9 cellular contexts compared by ENCODE assay signal in genomic region chr17:30600830-30601494, GRCh38.
DNase-seq lines count a peak whose midpoint lies in the region; ATAC-seq and TF ChIP-seq lines count a peak whose summit lies in the region.
"Had no signal": no experiment of that assay in that cellular context is flagged by ENCODE, and none has a peak within 500 bp of the region (broad histone marks: within the 10 kb centered on the region; RNA-seq: fewer than 3 reads in every experiment).

No MANE protein-coding gene starts in this region.

- no peak for TF ChIP-seq POLR2A in uterus (IDR thresholded peaks at IDR 0.05)

- peak overlapping the region; percentile 93 to 98 (median 96) for H3K4me3 Mint-ChIP-seq in naive thymus-derived CD8-positive, alpha-beta T cell

- peak overlapping the region; percentile 74 for H2AFZ ChIP-seq in fibroblast of lung (ENCODE audit: low read length)

- peaks cover 28% of the 10 kb centered on the region for H3K79me2 ChIP-seq in fibroblast of lung (ENCODE audit: control insufficient read depth, insufficient read depth, low read length)

- H3K27ac Mint-ChIP-seq in naive thymus-derived CD8-positive, alpha-beta T cell, result peak overlapping the region; percentile 80 to 95 (median 91)

- peak overlapping the region; percentile 65 for H3K9ac ChIP-seq in fibroblast of lung (ENCODE audit: insufficient read depth, low read length)

- H3K9me3 ChIP-seq in fibroblast of lung (ENCODE audit: control insufficient read depth, insufficient read depth, low read depth, low read length) (no peaks in the 10 kb centered on the region), uterus (no peaks in the 10 kb centered on the region)

- H3K27me3 ChIP-seq in fibroblast of lung (ENCODE audit: control insufficient read depth, insufficient read depth, low read length), result no peaks in the 10 kb centered on the region
- no peaks in the 10 kb centered on the region for H3K27me3 ChIP-seq in uterus

- H3K4me3 ChIP-seq in fibroblast of lung (replicated peaks in 1 of 4; ENCODE audit: control extremely low read depth in 1 of 4, insufficient read depth in 1 of 4, low read depth in 3 of 4, low read length in 4 of 4) (peak overlapping the region; percentile 64 to 93 (median 82)), uterus (peak overlapping the region; percentile 52 to 77)
- H3K4me3 ChIP-seq: K562 had no signal

- no peaks in the 10 kb centered on the region for H3K36me3 ChIP-seq in fibroblast of lung (ENCODE audit: control insufficient read depth, insufficient read depth, low read length)
- H3K36me3 ChIP-seq in uterus, result no peaks in the 10 kb centered on the region

- no peaks in the 10 kb centered on the region for H3K27me3 Mint-ChIP-seq in naive thymus-derived CD8-positive, alpha-beta T cell

- TF ChIP-seq CTCF in C4-2B (conservative IDR thresholded peaks at IDR 0.05), result no peak
- no peak for TF ChIP-seq CTCF in GM20000 (IDR thresholded peaks at IDR 0.05; ENCODE audit: extremely low read depth, missing control alignments)
- TF ChIP-seq CTCF in fibroblast of lung (conservative IDR thresholded peaks at IDR 0.05 in 1 of 2, IDR thresholded peaks at IDR 0.05 in 1 of 2; ENCODE audit: low read depth in 1 of 2, low read length in 2 of 2), result no peak
- no peak for TF ChIP-seq CTCF in uterus (IDR thresholded peaks at IDR 0.05)

- DNase-seq in GM20000 (ENCODE audit: low spot score) (peak; percentile 51), Kasumi-1 (lab: John Stamatoyannopoulos, UW) (peak; percentile 23 to 37), activated T-cell treated with anti-CD3 and anti-CD28 coated beads for 1 hour (ENCODE audit: low read depth) (peak; percentile 11), fibroblast of lung (ENCODE audit: low read depth in 2 of 2) (peak; percentile 20 to 22), uterus (no peak), hippocampal formation (lab: John Stamatoyannopoulos, UW) (no peak)
- DNase-seq in naive thymus-derived CD8-positive, alpha-beta T cell, result peak in 5 of 10 donors; percentile 5 to 33 (median 8)

- H3K27ac ChIP-seq in C4-2B, result peak overlapping the region; percentile 91
- H3K27ac ChIP-seq in fibroblast of lung (ENCODE audit: insufficient read depth, low read length), result peak overlapping the region; percentile 47
- peak overlapping the region; percentile 91 to 95 for H3K27ac ChIP-seq in uterus

- no peaks in the 10 kb centered on the region for H4K20me1 ChIP-seq in fibroblast of lung (ENCODE audit: control insufficient read depth, extremely low read depth, insufficient read depth, low read length)

- ATAC-seq in naive thymus-derived CD8-positive, alpha-beta T cell, result peak; percentile 20 to 33
- ATAC-seq: K562 had no signal

- H3K4me1 ChIP-seq in fibroblast of lung (ENCODE audit: control insufficient read depth, extremely low read depth, insufficient read depth, low read length) (no peaks in the 10 kb centered on the region), uterus (peaks cover 0 to 3% of the 10 kb centered on the region in 2 donors)

- POLR2A ChIA-PET in naive thymus-derived CD8-positive, alpha-beta T cell (lab: Charles Lee), result no interaction called here

- H3K36me3 Mint-ChIP-seq in naive thymus-derived CD8-positive, alpha-beta T cell, result no peaks in the 10 kb centered on the region

- H3K9me3 Mint-ChIP-seq in naive thymus-derived CD8-positive, alpha-beta T cell, result peaks cover 0 to 2% (median 0%) of the 10 kb centered on the region in 9 donors

- H3K4me2 ChIP-seq in fibroblast of lung (ENCODE audit: extremely low read depth, insufficient read depth, low read length), result peak overlapping the region; percentile 71

- H3K4me1 Mint-ChIP-seq in naive thymus-derived CD8-positive, alpha-beta T cell, result peaks cover 10 to 41% (median 21%) of the 10 kb centered on the region in 4 donors

- intact Hi-C loops in uterus (cut with DNase I; ENCODE audit: low total_unique reads), result no loop called here

Comparison
In these comparisons a context has a peak if more than half of its experiments do, and no peak if none do; other contexts are left out.
1. DNase-seq: peak in GM20000 (single experiment), Kasumi-1 (2 of 2), activated T-cell treated with anti-CD3 and anti-CD28 coated beads for 1 hour (single experiment) and fibroblast of lung (2 of 2); none in uterus (0 of 2) and hippocampal formation (0 of 2).
2. Peak in every context shown above with its lines, with median percentiles within 50 percentile points of each other: H3K27ac ChIP-seq.